13 cellular contexts compared by ENCODE assay signal in the genomic region with DNA sequence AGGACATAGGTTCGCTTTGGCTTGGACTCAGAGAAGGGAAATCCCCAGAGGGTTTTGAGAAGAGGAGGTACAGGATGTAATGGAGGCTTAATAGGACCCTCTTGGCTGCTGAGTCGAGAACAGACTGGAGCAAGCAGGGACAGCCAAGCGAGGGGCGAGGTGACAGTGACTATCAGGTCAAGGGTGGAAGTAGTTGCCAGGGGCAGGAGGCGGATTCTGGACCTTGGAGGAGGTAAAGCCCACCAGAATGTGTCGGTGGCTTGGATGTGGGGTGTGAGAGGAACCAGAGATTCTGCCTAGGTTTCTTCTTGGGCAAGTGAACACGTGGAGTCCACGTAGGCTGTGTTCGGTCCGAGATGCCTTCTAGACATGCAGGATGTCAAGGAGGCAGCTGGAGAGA. TPM values are rescaled to one million over a fixed set of nuclear protein-coding genes. Genes with fewer than 3 reads are reported as not detected.
DNase-seq lines count a peak whose midpoint lies in the region; ATAC-seq and TF ChIP-seq lines count a peak whose summit lies in the region.
"Had no signal": no experiment of that assay in that cellular context is flagged by ENCODE, and none has a peak within 500 bp of the region (broad histone marks: within the 10 kb centered on the region; RNA-seq: fewer than 3 reads in every experiment).

No MANE protein-coding gene starts in this region.

- TF ChIP-seq CTCF in activated CD8-positive, alpha-beta T cell treated with anti-CD3 and anti-CD28 coated beads for 36 hours (IDR thresholded peaks at IDR 0.05), result no peak
- no peak for TF ChIP-seq CTCF in glutamatergic neuron (IDR thresholded peaks at IDR 0.05; ENCODE audit: partially characterized antibody, unreplicated experiment)

- no peak overlapping the region for H3K4me3 Mint-ChIP-seq in activated CD4-positive, alpha-beta T cell treated with anti-CD3 and anti-CD28 coated beads, Interleukin-2, amount 10 ng/mL, durations not matched to agents 24 days and 14 days
- H3K4me3 Mint-ChIP-seq in activated CD8-positive, alpha-beta T cell treated with anti-CD3 and anti-CD28 coated beads for 36 hours, result no peak overlapping the region
- H3K4me3 Mint-ChIP-seq in glutamatergic neuron (ENCODE audit: unreplicated experiment), result peak overlapping the region; percentile 44
- no peak overlapping the region for H3K4me3 Mint-ChIP-seq in stimulated activated naive B cell treated with anti-CD40 and anti-IgM and Interleukin-4, amounts not matched to agents 10 μg/mL and 1 μg/mL and 100 μg/mL, for 72 hours

- H3K27me3 Mint-ChIP-seq in activated CD4-positive, alpha-beta T cell treated with anti-CD3 and anti-CD28 coated beads, Interleukin-2, amount 10 ng/mL, durations not matched to agents 24 days and 14 days, result no peaks in the 10 kb centered on the region
- no peaks in the 10 kb centered on the region for H3K27me3 Mint-ChIP-seq in activated CD8-positive, alpha-beta T cell treated with anti-CD3 and anti-CD28 coated beads for 36 hours
- peaks cover 12% of the 10 kb centered on the region for H3K27me3 Mint-ChIP-seq in glutamatergic neuron (ENCODE audit: unreplicated experiment)
- H3K27me3 Mint-ChIP-seq in stimulated activated naive B cell treated with anti-CD40 and anti-IgM and Interleukin-4, amounts not matched to agents 10 μg/mL and 1 μg/mL and 100 μg/mL, for 72 hours, result no peaks in the 10 kb centered on the region

- POLR2A ChIA-PET in activated CD8-positive, alpha-beta T cell treated with anti-CD3 and anti-CD28 coated beads for 36 hours (lab: Charles Lee), result interaction anchor here (0.8 to 1.4 kb wide), 4 partner anchors 28 to 73 kb away, joined by 3 to 4 read pairs (median 3); no protein-coding TSS in a partner anchor

- intact Hi-C loops in activated CD4-positive, alpha-beta T cell treated with anti-CD3 and anti-CD28 coated beads, Interleukin-2, amount 10 ng/mL, durations not matched to agents 24 days and 14 days (cut with micrococcal nuclease), result no loop called here
- intact Hi-C loops in activated CD8-positive, alpha-beta T cell treated with anti-CD3 and anti-CD28 coated beads for 36 hours (cut with micrococcal nuclease), result no loop called here

- peaks cover 43% of the 10 kb centered on the region for H3K36me3 Mint-ChIP-seq in activated CD4-positive, alpha-beta T cell treated with anti-CD3 and anti-CD28 coated beads, Interleukin-2, amount 10 ng/mL, durations not matched to agents 24 days and 14 days (ENCODE audit: low read depth)
- peaks cover 37% of the 10 kb centered on the region for H3K36me3 Mint-ChIP-seq in activated CD8-positive, alpha-beta T cell treated with anti-CD3 and anti-CD28 coated beads for 36 hours (ENCODE audit: low read depth)
- H3K36me3 Mint-ChIP-seq in glutamatergic neuron (ENCODE audit: unreplicated experiment), result no peaks in the 10 kb centered on the region
- H3K36me3 Mint-ChIP-seq in stimulated activated naive B cell treated with anti-CD40 and anti-IgM and Interleukin-4, amounts not matched to agents 10 μg/mL and 1 μg/mL and 100 μg/mL, for 72 hours, result peaks cover 31 to 35% of the 10 kb centered on the region in 2 donors

- H3K4me1 Mint-ChIP-seq in activated CD4-positive, alpha-beta T cell treated with anti-CD3 and anti-CD28 coated beads, Interleukin-2, amount 10 ng/mL, durations not matched to agents 24 days and 14 days, result peaks cover 22% of the 10 kb centered on the region
- peaks cover 32% of the 10 kb centered on the region for H3K4me1 Mint-ChIP-seq in activated CD8-positive, alpha-beta T cell treated with anti-CD3 and anti-CD28 coated beads for 36 hours (ENCODE audit: low read depth)
- peaks cover 18% of the 10 kb centered on the region for H3K4me1 Mint-ChIP-seq in glutamatergic neuron (ENCODE audit: low read depth, unreplicated experiment)
- H3K4me1 Mint-ChIP-seq in stimulated activated naive B cell treated with anti-CD40 and anti-IgM and Interleukin-4, amounts not matched to agents 10 μg/mL and 1 μg/mL and 100 μg/mL, for 72 hours, result peaks cover 27 to 48% of the 10 kb centered on the region in 2 donors

- peak overlapping the region; percentile 63 for H3K27ac Mint-ChIP-seq in activated CD4-positive, alpha-beta T cell treated with anti-CD3 and anti-CD28 coated beads, Interleukin-2, amount 10 ng/mL, durations not matched to agents 24 days and 14 days
- H3K27ac Mint-ChIP-seq in activated CD8-positive, alpha-beta T cell treated with anti-CD3 and anti-CD28 coated beads for 36 hours, result peak overlapping the region; percentile 71
- peak overlapping the region; percentile 54 for H3K27ac Mint-ChIP-seq in glutamatergic neuron (ENCODE audit: unreplicated experiment)
- H3K27ac Mint-ChIP-seq in stimulated activated naive B cell treated with anti-CD40 and anti-IgM and Interleukin-4, amounts not matched to agents 10 μg/mL and 1 μg/mL and 100 μg/mL, for 72 hours, result peak overlapping the region; percentile 22

- no peak for ATAC-seq in activated CD8-positive, alpha-beta T cell treated with anti-CD3 and anti-CD28 coated beads for 36 hours
- ATAC-seq in stimulated activated naive B cell treated with anti-CD40 and anti-IgM and Interleukin-4, amounts not matched to agents 10 μg/mL and 1 μg/mL and 100 μg/mL, for 72 hours (replicated peaks), result no peak
- ATAC-seq in GM18519 (IDR thresholded peaks at IDR 0.05; ENCODE audit: low FRiP score, unreplicated experiment), result no peak
- ATAC-seq: A549 had no signal

- CTCF ChIA-PET in activated CD8-positive, alpha-beta T cell treated with anti-CD3 and anti-CD28 coated beads for 36 hours (lab: Charles Lee), result interaction anchor here (1.9 kb wide), 1 partner anchor 19 kb away, joined by 6 read pairs; no protein-coding TSS in a partner anchor

- DNase-seq in activated CD4-positive, alpha-beta T cell treated with anti-CD3 and anti-CD28 coated beads, Interleukin-2, amount 10 ng/mL, durations not matched to agents 24 days and 14 days, result no peak
- no peak for DNase-seq in activated CD4-positive, alpha-beta T cell treated with anti-CD3 and anti-CD28 coated beads, Interleukin-2, amount 50 U/mL, for 1 hour
- no peak for DNase-seq in activated CD8-positive, alpha-beta T cell treated with anti-CD3 and anti-CD28 coated beads for 36 hours
- DNase-seq in glutamatergic neuron (no peak), iPS-NIHi11 (ENCODE audit: low spot score) (no peak)
- no peak for DNase-seq in stimulated activated naive B cell treated with anti-CD40 and anti-IgM and Interleukin-4, amounts not matched to agents 10 μg/mL and 1 μg/mL and 100 μg/mL, for 72 hours
- no peak for DNase-seq in stimulated activated CD8-positive, alpha-beta memory T cell treated with anti-CD3 and anti-CD28 coated beads, Interleukin-4, amount 100 ng/mL, for 48 hours
- DNase-seq: activated effector memory CD4-positive, alpha-beta T cell treated with Interleukin-2 at 50 U/mL for 16 hours; DND-41; NCI-H446 had no signal

- H3K9me3 Mint-ChIP-seq in activated CD4-positive, alpha-beta T cell treated with anti-CD3 and anti-CD28 coated beads, Interleukin-2, amount 10 ng/mL, durations not matched to agents 24 days and 14 days, result no peaks in the 10 kb centered on the region
- H3K9me3 Mint-ChIP-seq in activated CD8-positive, alpha-beta T cell treated with anti-CD3 and anti-CD28 coated beads for 36 hours, result no peaks in the 10 kb centered on the region
- peaks cover 5% of the 10 kb centered on the region for H3K9me3 Mint-ChIP-seq in glutamatergic neuron (ENCODE audit: unreplicated experiment)
- no peaks in the 10 kb centered on the region for H3K9me3 Mint-ChIP-seq in stimulated activated naive B cell treated with anti-CD40 and anti-IgM and Interleukin-4, amounts not matched to agents 10 μg/mL and 1 μg/mL and 100 μg/mL, for 72 hours

RNA-seq across cellular contexts. Expression of gene TRMT112, which starts 4.4 kb away (rescaled TPM):
- 319 and 320 TPM in 2 replicates for total RNA-seq in activated CD4-positive, alpha-beta T cell treated with anti-CD3 and anti-CD28 coated beads, Interleukin-2, amount 10 ng/mL, durations not matched to agents 24 days and 14 days
- 100 to 1,000 TPM; 197 TPM for total RNA-seq in activated CD8-positive, alpha-beta T cell treated with anti-CD3 and anti-CD28 coated beads for 36 hours
- total RNA-seq in glutamatergic neuron (ENCODE audit: unreplicated experiment), result 93.1 TPM

RNA-seq across cellular contexts. Expression of gene PRDX5, which starts 5.0 kb away (rescaled TPM):
- total RNA-seq in activated CD4-positive, alpha-beta T cell treated with anti-CD3 and anti-CD28 coated beads, Interleukin-2, amount 10 ng/mL, durations not matched to agents 24 days and 14 days, result 98.0 and 104 TPM in 2 replicates
- total RNA-seq in activated CD8-positive, alpha-beta T cell treated with anti-CD3 and anti-CD28 coated beads for 36 hours, result 100 to 1,000 TPM; 103 to 105 TPM
- total RNA-seq in glutamatergic neuron (ENCODE audit: unreplicated experiment), result 418 TPM

RNA-seq across cellular contexts. Expression of gene ESRRA, which starts 7.6 kb away (rescaled TPM):
- 59.6 and 60.6 TPM in 2 replicates for total RNA-seq in activated CD4-positive, alpha-beta T cell treated with anti-CD3 and anti-CD28 coated beads, Interleukin-2, amount 10 ng/mL, durations not matched to agents 24 days and 14 days
- 10 to 100 TPM; 37.5 to 42.4 TPM for total RNA-seq in activated CD8-positive, alpha-beta T cell treated with anti-CD3 and anti-CD28 coated beads for 36 hours
- total RNA-seq in glutamatergic neuron (ENCODE audit: unreplicated experiment), result 69.9 TPM

RNA-seq across cellular contexts. Expression of gene CATSPERZ, which starts 12.8 kb away (rescaled TPM):
- total RNA-seq in activated CD4-positive, alpha-beta T cell treated with anti-CD3 and anti-CD28 coated beads, Interleukin-2, amount 10 ng/mL, durations not matched to agents 24 days and 14 days, result not detected in 2 replicates
- total RNA-seq in activated CD8-positive, alpha-beta T cell treated with anti-CD3 and anti-CD28 coated beads for 36 hours, result under 1 TPM in 1 of 2 experiments, not detected in 1; 0.52 TPM
- not detected for total RNA-seq in glutamatergic neuron (ENCODE audit: unreplicated experiment)
- total RNA-seq: smooth muscle cell had no signal

RNA-seq across cellular contexts. Expression of gene KCNK4, which starts 21.8 kb away (rescaled TPM):
- 0.23 and 0.24 TPM in 2 replicates for total RNA-seq in activated CD4-positive, alpha-beta T cell treated with anti-CD3 and anti-CD28 coated beads, Interleukin-2, amount 10 ng/mL, durations not matched to agents 24 days and 14 days
- under 1 TPM in 1 of 2 experiments, not detected in 1; 0.23 TPM for total RNA-seq in activated CD8-positive, alpha-beta T cell treated with anti-CD3 and anti-CD28 coated beads for 36 hours
- 0.47 TPM for total RNA-seq in glutamatergic neuron (ENCODE audit: unreplicated experiment)
- total RNA-seq: smooth muscle cell had no signal
